ENCODE assay signal across 17 cellular contexts in genomic region chr19:15436826-15437110, GRCh38. TPM values are rescaled to one million over a fixed set of nuclear protein-coding genes. Genes with fewer than 3 reads are reported as not detected.
DNase-seq lines count a peak whose midpoint lies in the region; ATAC-seq and TF ChIP-seq lines count a peak whose summit lies in the region.
"Had no signal": no experiment of that assay in that cellular context is flagged by ENCODE, and none has a peak within 500 bp of the region (broad histone marks: within the 10 kb centered on the region; RNA-seq: fewer than 3 reads in every experiment).

No MANE protein-coding gene starts in this region.

- H3K4me1 Mint-ChIP-seq in stimulated activated effector memory CD8-positive, alpha-beta T cell treated with anti-CD3 and anti-CD28 coated beads, Interleukin-12 subunit alpha, Interleukin-12 subunit beta, amount 100 ng/mL, for 72 hours = peaks cover 19% of the 10 kb centered on the region

- H3K9ac ChIP-seq in BLaER1 treated with 17β-estradiol and CSF1 and Interleukin-3, amounts not matched to agents 10 nM and 100 nM = peak overlapping the region in 2 of 11 experiments; percentile 23 to 41; a peak in 1 of 22 replicates
- no peak overlapping the region for H3K9ac ChIP-seq in colonic mucosa (ENCODE audit: low read depth in 2 of 2, low read length in 2 of 2)

- no peak for TF ChIP-seq CTCF in esophagus muscularis mucosa (IDR thresholded peaks at IDR 0.05)
- TF ChIP-seq CTCF in uterus (IDR thresholded peaks at IDR 0.05) = no peak
- no peak for TF ChIP-seq CTCF in colonic mucosa (IDR thresholded peaks at IDR 0.05)

- H3K9me3 Mint-ChIP-seq in stimulated activated effector memory CD8-positive, alpha-beta T cell treated with anti-CD3 and anti-CD28 coated beads, Interleukin-12 subunit alpha, Interleukin-12 subunit beta, amount 100 ng/mL, for 72 hours = no peaks in the 10 kb centered on the region
- H3K9me3 Mint-ChIP-seq: H9 had no signal

- no peak for DNase-seq in esophagus muscularis mucosa (ENCODE audit: extremely low spot score)
- DNase-seq in stimulated activated effector memory CD8-positive, alpha-beta T cell treated with anti-CD3 and anti-CD28 coated beads, Interleukin-12 subunit alpha, Interleukin-12 subunit beta, amount 100 ng/mL, for 72 hours (ENCODE audit: low spot score in 2 of 2) = no peak
- DNase-seq in uterus = peak in 1 of 2 donors; percentile 14
- no peak for DNase-seq in germinal center (ENCODE audit: low spot score)
- DNase-seq in colonic mucosa = no peak
- DNase-seq: ACHN; CD4-positive, alpha-beta memory T cell; DMS153; DMS79 treated with DMSO at 0.1 percent for 48 hours; EL; GOT3 had no signal

- TF ChIP-seq EP300 in esophagus muscularis mucosa (IDR thresholded peaks at IDR 0.05) = no peak

- peaks cover 13 to 81% (median 70%) of the 10 kb centered on the region in 10 experiments for H3K4me1 ChIP-seq in BLaER1 treated with 17β-estradiol and CSF1 and Interleukin-3, amounts not matched to agents 10 nM and 100 nM
- H3K4me1 ChIP-seq in esophagus muscularis mucosa (peaks cover 11 to 46% (median 41%) of the 10 kb centered on the region in 4 donors), uterus (peaks cover 0 to 20% of the 10 kb centered on the region in 2 donors), colonic mucosa (peaks cover under 1% of the 10 kb centered on the region)

- intact Hi-C loops in esophagus muscularis mucosa (cut with DNase I) (no loop called here), uterus (cut with DNase I; ENCODE audit: low total_unique reads) (no loop called here), colonic mucosa (cut with DNase I) (no loop called here)

- H3K4me2 ChIP-seq in BLaER1 treated with 17β-estradiol and CSF1 and Interleukin-3, amounts not matched to agents 10 nM and 100 nM = peak overlapping the region in 6 of 11 experiments; percentile 14 to 80 (median 68); a peak in 9 of 22 replicates

- no peak overlapping the region for H3K4me3 ChIP-seq in BLaER1 treated with 17β-estradiol and CSF1 and Interleukin-3, amounts not matched to agents 10 nM and 100 nM
- no peak overlapping the region for H3K4me3 ChIP-seq in esophagus muscularis mucosa
- H3K4me3 ChIP-seq in uterus = no peak overlapping the region
- no peak overlapping the region for H3K4me3 ChIP-seq in colonic mucosa

- no peaks in the 10 kb centered on the region for H3K27me3 ChIP-seq in BLaER1 treated with 17β-estradiol and CSF1 and Interleukin-3, amounts not matched to agents 10 nM and 100 nM
- H3K27me3 ChIP-seq in esophagus muscularis mucosa = no peaks in the 10 kb centered on the region
- no peaks in the 10 kb centered on the region for H3K27me3 ChIP-seq in uterus
- no peaks in the 10 kb centered on the region for H3K27me3 ChIP-seq in colonic mucosa

- no peak for ATAC-seq in stimulated activated effector memory CD8-positive, alpha-beta T cell treated with anti-CD3 and anti-CD28 coated beads, Interleukin-12 subunit alpha, Interleukin-12 subunit beta, amount 100 ng/mL, for 72 hours
- ATAC-seq in HG02588 (IDR thresholded peaks at IDR 0.05; ENCODE audit: unreplicated experiment) = no peak

- peak overlapping the region; percentile 82 for H3K27ac Mint-ChIP-seq in stimulated activated effector memory CD8-positive, alpha-beta T cell treated with anti-CD3 and anti-CD28 coated beads, Interleukin-12 subunit alpha, Interleukin-12 subunit beta, amount 100 ng/mL, for 72 hours
- H3K27ac Mint-ChIP-seq: CD4-positive, alpha-beta memory T cell had no signal

- WGBS in esophagus muscularis mucosa = 88% methylated on average over 5 of the region's 15 CpGs

- peaks cover 12% of the 10 kb centered on the region for H3K36me3 Mint-ChIP-seq in stimulated activated effector memory CD8-positive, alpha-beta T cell treated with anti-CD3 and anti-CD28 coated beads, Interleukin-12 subunit alpha, Interleukin-12 subunit beta, amount 100 ng/mL, for 72 hours

- peaks cover 0 to 8% (median 0%) of the 10 kb centered on the region in 11 experiments; a peak in 2 of 22 replicates for H3K36me3 ChIP-seq in BLaER1 treated with 17β-estradiol and CSF1 and Interleukin-3, amounts not matched to agents 10 nM and 100 nM
- H3K36me3 ChIP-seq in esophagus muscularis mucosa (peaks cover 0 to 26% (median 19%) of the 10 kb centered on the region in 4 donors), uterus (no peaks in the 10 kb centered on the region), colonic mucosa (no peaks in the 10 kb centered on the region)

- H3K27ac ChIP-seq in BLaER1 treated with 17β-estradiol and CSF1 and Interleukin-3, amounts not matched to agents 10 nM and 100 nM = no peak overlapping the region; a peak in 1 of 22 replicates
- H3K27ac ChIP-seq in esophagus muscularis mucosa (replicated peaks in 1 of 4) (peak overlapping the region; percentile 66 to 78 (median 74)), uterus (peak overlapping the region; percentile 69 to 78), colonic mucosa (no peak overlapping the region)
- H3K27ac ChIP-seq: C4-2B had no signal

- TF ChIP-seq POLR2A in esophagus muscularis mucosa (IDR thresholded peaks at IDR 0.05; ENCODE audit: low read depth) (no peak), uterus (IDR thresholded peaks at IDR 0.05) (no peak)

- no peak overlapping the region for H3K4me3 Mint-ChIP-seq in stimulated activated effector memory CD8-positive, alpha-beta T cell treated with anti-CD3 and anti-CD28 coated beads, Interleukin-12 subunit alpha, Interleukin-12 subunit beta, amount 100 ng/mL, for 72 hours
- H3K4me3 Mint-ChIP-seq: CD4-positive, alpha-beta memory T cell; H9 had no signal

- H3K9me3 ChIP-seq in BLaER1 treated with 17β-estradiol and CSF1 and Interleukin-3, amounts not matched to agents 10 nM and 100 nM (replicated peaks in 1 of 11) = no peaks in the 10 kb centered on the region
- H3K9me3 ChIP-seq in esophagus muscularis mucosa (no peaks in the 10 kb centered on the region), uterus (no peaks in the 10 kb centered on the region), colonic mucosa (no peaks in the 10 kb centered on the region)

- H4K20me1 ChIP-seq in BLaER1 treated with 17β-estradiol and CSF1 and Interleukin-3, amounts not matched to agents 10 nM and 100 nM = peaks cover 0 to 10% (median under 1%) of the 10 kb centered on the region in 11 experiments; a peak in 7 of 22 replicates

RNA-seq across cellular contexts. Expression of gene WIZ, which starts 13.0 kb away (rescaled TPM):
- total RNA-seq in esophagus muscularis mucosa (10 to 100 TPM; 36.1 to 74.3 (median 50.3) TPM), uterus (10 to 100 TPM in 1 of 4 donors, 1 to 10 TPM in 3; 6.5 to 53.9 (median 8.5) TPM), colonic mucosa (10 to 100 TPM; 18.3 to 31.2 TPM)

RNA-seq across cellular contexts. Expression of gene AKAP8L, which starts 18.0 kb away (rescaled TPM):
- total RNA-seq in esophagus muscularis mucosa (10 to 100 TPM; 52.8 to 87.8 (median 69.4) TPM), uterus (100 to 1,000 TPM in 2 of 4 donors, 10 to 100 TPM in 2; 82.4 to 157 (median 117) TPM), colonic mucosa (10 to 100 TPM; 63.5 to 70.2 TPM)

RNA-seq across cellular contexts. Expression of gene RASAL3, which starts 27.6 kb away (rescaled TPM):
- 1 to 10 TPM; 2.5 to 3.9 (median 2.8) TPM for total RNA-seq in esophagus muscularis mucosa
- total RNA-seq in uterus = 1 to 10 TPM in 2 of 4 donors, under 1 TPM in 1, not detected in 1; 0.51 to 4.3 (median 1.1) TPM
- total RNA-seq in colonic mucosa = 1 to 10 TPM; 1.7 to 2.5 TPM
- total RNA-seq: A172, HT-29 had no signal

RNA-seq across cellular contexts. Expression of gene PGLYRP2, which starts 42.5 kb away (rescaled TPM):
- total RNA-seq in esophagus muscularis mucosa = not detected
- not detected for total RNA-seq in uterus
- total RNA-seq in colonic mucosa = not detected
- total RNA-seq: A172, H9, HT-29 had no signal

RNA-seq across cellular contexts. Expression of gene AKAP8, which starts 57.2 kb away (rescaled TPM):
- total RNA-seq in esophagus muscularis mucosa (10 to 100 TPM; 25.2 to 34.3 (median 29.6) TPM), uterus (10 to 100 TPM; 17.1 to 55.6 (median 39.2) TPM), colonic mucosa (10 to 100 TPM; 37.0 to 55.2 TPM)

Comparison
In these comparisons a context has a peak if more than half of its experiments do, and no peak if none do; other contexts are left out.
1. H3K27ac ChIP-seq: peak in esophagus muscularis mucosa (4 of 4) and uterus (2 of 2); none in BLaER1 treated with 17β-estradiol and CSF1 and Interleukin-3, amounts not matched to agents 10 nM and 100 nM (0 of 11) and colonic mucosa (single experiment).